Comparison of ENCODE assay signal across 8 cellular contexts in the genomic region with DNA sequence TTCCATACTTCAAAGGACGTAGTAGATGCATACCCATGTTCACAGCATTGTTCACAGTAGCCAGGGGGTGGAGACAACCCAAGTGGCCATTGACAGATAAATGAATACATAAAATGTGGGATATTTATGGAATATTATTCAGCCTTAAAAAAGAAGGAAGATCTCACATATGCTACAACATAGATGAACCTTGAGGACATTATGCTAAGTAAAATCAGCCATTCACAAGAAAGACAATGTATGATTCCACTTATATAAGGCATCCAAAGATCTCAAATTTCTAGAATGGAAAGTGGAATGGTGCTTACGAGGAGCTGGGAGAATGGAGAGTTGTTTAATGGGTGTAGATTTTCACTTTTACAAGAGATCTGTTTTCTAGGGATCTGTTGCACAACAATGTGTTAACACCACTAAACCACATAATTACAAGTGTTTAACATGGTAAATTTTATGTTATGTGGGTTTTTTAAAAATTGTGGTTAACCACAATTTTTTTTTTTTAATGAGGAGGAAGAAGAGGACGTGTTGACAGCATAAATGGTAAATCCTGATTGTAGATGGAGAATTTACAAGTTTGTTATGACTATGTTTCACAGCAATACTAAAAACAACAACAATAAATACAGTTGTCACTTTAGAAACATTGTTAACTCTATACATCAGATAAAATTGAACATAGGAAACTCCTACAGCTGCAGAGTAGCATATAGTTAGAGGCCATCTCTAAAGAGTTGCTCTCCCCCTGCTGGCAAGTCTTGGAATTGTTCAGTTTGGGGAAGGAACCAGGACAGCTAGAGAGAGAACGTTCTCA. TPM values are rescaled to one million over a fixed set of nuclear protein-coding genes. Genes with fewer than 3 reads are reported as not detected.
A peak's percentile ranks its signal among the peaks of the same experiment; 100 is the strongest.
DNase-seq lines count a peak whose midpoint lies in the region; ATAC-seq, FAIRE-seq and TF ChIP-seq lines count a peak whose summit lies in the region.

No MANE protein-coding gene starts in this region.

- H3K4me1 ChIP-seq in lower lobe of right lung = no peaks in the 10 kb centered on the region

- H3K27ac ChIP-seq in C4-2B (no peak overlapping the region), lower lobe of right lung (no peak overlapping the region)

- TF ChIP-seq CTCF in C4-2B (conservative IDR thresholded peaks at IDR 0.05) (peak; percentile 85), lower lobe of right lung (IDR thresholded peaks at IDR 0.05) (peak; percentile 91)

- peaks cover 16% of the 10 kb centered on the region for H3K27me3 ChIP-seq in lower lobe of right lung (ENCODE audit: low read depth)

- peak; percentile 24 for FAIRE-seq in colon (lab: Jason Lieb, UNC)

- H3K4me3 ChIP-seq in lower lobe of right lung = no peak overlapping the region

- intact Hi-C loops in lower lobe of right lung (cut with DNase I) = no loop called here

- peak; percentile 2 for DNase-seq in NCI-H446 treated with DMSO at 0.1 percent for 48 hours (lab: John Stamatoyannopoulos, UW)
- DNase-seq in activated CD4-positive, alpha-beta T cell treated with anti-CD3 and anti-CD28 coated beads for 4 hours = peak; percentile 50 to 76
- DNase-seq in lower lobe of right lung = no peak
- peak; percentile 23 to 38 for DNase-seq in stimulated activated CD8-positive, alpha-beta memory T cell treated with anti-CD3 and anti-CD28 coated beads, Interleukin-2, amount 100 ng/mL, for 1 hour (ENCODE audit: low read depth in 2 of 2)

- no peaks in the 10 kb centered on the region for H3K36me3 ChIP-seq in lower lobe of right lung

- peak; percentile 99 for ATAC-seq in GM19023 (IDR thresholded peaks at IDR 0.05; ENCODE audit: unreplicated experiment)
- ATAC-seq in HG03108 (IDR thresholded peaks at IDR 0.05; ENCODE audit: unreplicated experiment) = peak; percentile 93
- peak; percentile 77 to 83 for ATAC-seq in lower lobe of right lung

- H3K9me3 ChIP-seq in lower lobe of right lung = no peaks in the 10 kb centered on the region

RNA-seq across cellular contexts. Expression of a gene that starts 41.6 kb away (rescaled TPM):
- 83.1 TPM for total RNA-seq in lower lobe of right lung
